ENCODE assay signal across 8 cellular contexts in the genomic region with DNA sequence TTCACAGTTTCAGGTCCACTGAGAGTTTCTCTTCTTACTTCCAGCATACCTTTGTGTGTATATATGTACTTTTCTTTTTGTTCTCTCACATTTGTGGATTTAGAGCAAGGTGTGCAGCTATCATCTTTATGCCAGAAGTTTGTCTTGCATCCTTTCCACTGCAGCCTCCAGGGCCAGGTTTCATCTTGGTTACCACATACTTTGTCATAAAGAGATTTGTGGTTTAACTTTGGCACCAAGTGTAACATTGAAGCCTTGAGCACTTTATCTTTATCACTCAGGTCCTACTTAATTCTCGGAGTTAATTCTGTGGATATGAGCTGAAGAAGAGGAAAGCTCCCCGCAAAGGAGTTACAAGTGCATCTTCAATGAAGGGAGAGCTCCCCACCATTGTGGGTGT.
"Had no signal": no experiment of that assay in that cellular context is flagged by ENCODE, and none has a peak within 500 bp of the region (broad histone marks: within the 10 kb centered on the region; RNA-seq: fewer than 3 reads in every experiment).

No MANE protein-coding gene starts in this region.

- DNase-seq: GDM1, GF-D8 had no signal

- FAIRE-seq: G401.6, GM12878, GM12891, GM12892, GM18507, GM19239 had no signal

- H3K4me3 ChIP-seq: GM12878 had no signal

- ATAC-seq: GM12878 had no signal
